Comparison of ENCODE assay signal across 1 cellular context in genomic region chr12:3084742-3085141, GRCh38.
A peak's percentile ranks its signal among the peaks of the same experiment; 100 is the strongest.
TF ChIP-seq lines count a peak whose summit lies in the region.

No MANE protein-coding gene starts in this region.

TF ChIP-seq in HepG2, 621 proteins besides CTCF, POLR2A, EP300 and RAD21 (continued from another document):
- TF ChIP-seq ZBTB33 (CRISPR knock-in tag; IDR thresholded peaks at IDR 0.05) = peak; percentile 86
